Comparison of ENCODE assay signal across 13 cellular contexts in genomic region chr13:93289842-93290241, GRCh38.
"Had no signal": no experiment of that assay in that cellular context is flagged by ENCODE, and none has a peak within 500 bp of the region (broad histone marks: within the 10 kb centered on the region; RNA-seq: fewer than 3 reads in every experiment).

No MANE protein-coding gene starts in this region.

- DNase-seq: activated CD4-positive, alpha-beta T cell treated with anti-CD3 and anti-CD28 coated beads for 4 hours; activated CD8-positive, alpha-beta T cell treated with anti-CD3 and anti-CD28 coated beads, Interleukin-2, amount 10 ng/mL, durations not matched to agents 7 days and 5 days; activated effector memory CD4-positive, alpha-beta T cell treated with Interleukin-2 at 50 U/mL for 16 hours; activated naive CD4-positive, alpha-beta T cell treated with anti-CD3 and anti-CD28 coated beads, Interleukin-2, amount 10 ng/mL, durations not matched to agents 7 days and 5 days; activated naive CD8-positive, alpha-beta T cell treated with anti-CD3 and anti-CD28 coated beads, Interleukin-2, amount 50 U/mL, for 24 hours; activated T-cell treated with anti-CD3 and anti-CD28 coated beads, Interleukin-2, amount 50 U/mL, for 48 hours; gastrocnemius medialis; head of caudate nucleus; left ventricle myocardium inferior; mammary epithelial cell; midbrain; nephron progenitor cell; occipital lobe had no signal
